ENCODE assay signal across 1 cellular context in the genomic region with DNA sequence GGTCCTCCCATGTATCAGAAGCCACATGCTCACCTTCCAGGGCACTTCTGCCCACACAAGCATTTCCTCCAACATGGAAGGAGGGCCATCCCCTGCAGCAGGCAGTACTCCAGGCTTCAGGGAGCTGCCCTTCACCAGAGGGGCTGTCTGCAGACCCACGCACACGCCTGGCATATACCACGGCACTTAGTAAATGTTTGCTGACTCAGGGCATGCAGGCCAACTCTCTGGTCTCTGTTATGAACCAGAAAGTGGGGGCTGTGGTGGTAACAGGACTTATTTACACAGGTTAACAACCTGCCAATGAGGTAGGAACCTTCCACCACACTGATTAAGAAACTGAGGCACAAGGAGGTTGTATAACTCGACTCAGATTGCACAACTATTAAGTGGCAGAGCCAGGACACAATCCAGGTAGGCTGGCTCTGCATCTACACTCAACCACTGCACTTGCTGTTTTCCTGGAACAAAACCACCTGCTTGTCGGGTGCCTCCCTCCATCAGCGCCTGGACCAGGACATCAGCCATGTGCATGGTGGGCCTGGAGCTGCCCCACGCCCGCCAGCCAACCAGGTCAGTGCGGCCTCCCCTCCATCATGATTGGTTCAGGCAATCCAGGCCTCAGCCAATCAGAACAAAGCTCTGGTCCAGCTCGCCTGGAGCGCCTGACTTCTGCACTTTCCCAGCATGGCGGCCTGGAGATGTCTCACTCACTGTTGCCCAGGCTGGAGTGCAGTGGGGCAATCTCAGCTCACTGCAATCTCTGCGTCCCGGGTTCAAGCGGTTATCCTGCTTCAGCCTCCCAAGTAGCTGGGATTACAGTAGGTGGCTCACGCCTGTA.
TF ChIP-seq lines count a peak whose summit lies in the region.

No MANE protein-coding gene starts in this region.

TF ChIP-seq in IMR-90, 13 proteins besides CTCF, POLR2A, EP300 and RAD21:
- TF ChIP-seq SMC3 (IDR thresholded peaks at IDR 0.05; ENCODE audit: low read depth, low read length) = no peak
- 0 out of 2 replicates have a peak, but pooled peaks have one; percentile 35 for TF ChIP-seq MAFK (IDR thresholded peaks at IDR 0.05; ENCODE audit: low read depth, low read length)
- 0 out of 2 replicates have a peak, but pooled peaks have one; percentile 47 for TF ChIP-seq CEBPB (IDR thresholded peaks at IDR 0.05; ENCODE audit: low read depth, low read length)
